In the genomic region with DNA sequence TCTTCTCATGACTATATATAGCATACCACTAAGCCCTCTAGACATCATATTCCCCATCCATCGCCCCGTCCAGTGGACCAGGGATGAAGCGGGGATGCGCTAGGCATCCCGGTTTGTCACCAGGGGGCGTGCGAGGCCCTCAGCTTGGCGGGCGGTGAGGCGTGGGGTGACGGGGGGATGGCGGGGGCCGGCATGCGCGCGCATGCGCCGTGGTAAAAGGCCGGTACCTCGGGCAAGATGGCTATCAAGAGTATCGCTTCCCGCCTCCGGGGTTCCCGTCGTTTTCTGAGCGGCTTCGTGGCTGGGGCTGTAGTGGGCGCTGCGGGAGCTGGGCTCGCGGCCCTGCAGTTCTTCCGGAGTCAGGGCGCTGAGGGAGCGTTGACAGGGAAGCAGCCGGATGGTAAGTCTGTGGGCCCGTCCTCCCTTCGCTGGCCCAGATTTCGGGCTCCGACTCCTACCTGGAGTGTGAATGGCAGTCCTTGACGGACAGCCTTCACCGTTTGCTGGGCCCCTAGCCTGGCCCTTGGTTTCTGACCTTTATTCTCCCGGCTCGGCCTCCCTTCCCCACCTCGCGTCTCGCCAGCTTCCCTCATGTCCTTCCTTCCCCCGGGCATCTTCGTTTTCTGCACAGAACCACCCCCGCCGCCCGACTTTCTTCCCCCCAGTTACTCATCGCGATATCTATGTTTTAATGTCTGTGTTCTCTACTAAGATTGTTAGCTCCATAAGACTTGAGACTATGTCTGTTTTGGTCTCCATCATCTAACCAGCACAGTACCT, we compare ENCODE assay signal across 8 cellular contexts. TPM values are rescaled to one million over a fixed set of nuclear protein-coding genes. Genes with fewer than 3 reads are reported as not detected.
DNase-seq lines count a peak whose midpoint lies in the region; ATAC-seq and TF ChIP-seq lines count a peak whose summit lies in the region.

Gene EXOG (plus strand): TSS at position 210 of the 780 bp plus-strand sequence. CDS start 28 bp downstream, at position 238.

- CTCF ChIA-PET in GM10248 (lab: Yijun Ruan, JAX): interaction anchor here (0.7 to 4.5 kb wide), 26 partner anchors 9 to 555 kb away, joined by 3 to 50 read pairs (median 4); partner anchors contain the start of gene XYLB
- CTCF ChIA-PET in activated naive CD4-positive, alpha-beta T cell treated with anti-CD3 and anti-CD28 coated beads, Interleukin-2, amount 10 ng/mL, durations not matched to agents 7 days and 5 days (lab: Charles Lee): interaction anchor here (0.6 to 4.4 kb wide), 21 partner anchors 11 to 522 kb away, joined by 3 to 23 read pairs (median 3); partner anchors contain the start of gene XYLB

- H3K27ac Mint-ChIP-seq in activated naive CD4-positive, alpha-beta T cell treated with anti-CD3 and anti-CD28 coated beads, Interleukin-2, amount 10 ng/mL, durations not matched to agents 7 days and 5 days: peak within 1 kb of the TSS; percentile 81

- no peaks in the 10 kb centered on the region for H3K9me3 ChIP-seq in SK-N-MC (ENCODE audit: low read depth, low read length)

- POLR2A ChIA-PET in GM10248 (lab: Yijun Ruan, JAX): interaction anchor here (0.7 kb wide), 1 partner anchor 17 kb away, joined by 3 read pairs; no protein-coding TSS in a partner anchor

- peak; percentile 92 for TF ChIP-seq CTCF in GM10248 (IDR thresholded peaks at IDR 0.05; ENCODE audit: control extremely low read depth, extremely low read depth, low read depth, missing control alignments)

- peak within 1 kb of the TSS; percentile 53 for H3K9ac ChIP-seq in SK-N-MC (ENCODE audit: insufficient read length)

- no peak within 1 kb of the TSS for H3K27ac ChIP-seq in SK-N-MC
- H3K27ac ChIP-seq in temporal lobe (ENCODE audit: low read depth, low read length): peak within 1 kb of the TSS; percentile 17

- no peaks in the 10 kb centered on the region for H3K9me3 Mint-ChIP-seq in activated naive CD4-positive, alpha-beta T cell treated with anti-CD3 and anti-CD28 coated beads, Interleukin-2, amount 10 ng/mL, durations not matched to agents 7 days and 5 days

- peak; percentile 91 for ATAC-seq in HG02571 (IDR thresholded peaks at IDR 0.05; ENCODE audit: unreplicated experiment)

- peak within 1 kb of the TSS; percentile 81 for H3K4me3 ChIP-seq in SK-N-MC

- H3K36me3 Mint-ChIP-seq in activated naive CD4-positive, alpha-beta T cell treated with anti-CD3 and anti-CD28 coated beads, Interleukin-2, amount 10 ng/mL, durations not matched to agents 7 days and 5 days: peaks cover 20% of the 10 kb centered on the region

- no peaks in the 10 kb centered on the region for H3K36me3 ChIP-seq in SK-N-MC (ENCODE audit: insufficient read depth, low read length)

- H3K4me1 Mint-ChIP-seq in activated naive CD4-positive, alpha-beta T cell treated with anti-CD3 and anti-CD28 coated beads, Interleukin-2, amount 10 ng/mL, durations not matched to agents 7 days and 5 days: peaks cover 27% of the 10 kb centered on the region

- H3K27me3 Mint-ChIP-seq in activated naive CD4-positive, alpha-beta T cell treated with anti-CD3 and anti-CD28 coated beads, Interleukin-2, amount 10 ng/mL, durations not matched to agents 7 days and 5 days: no peaks in the 10 kb centered on the region

- DNase-seq in GM10248 (ENCODE audit: extremely low spot score) (peak; percentile 99), NCI-H1048 (lab: John Stamatoyannopoulos, UW) (peak; percentile 68), SK-N-MC (ENCODE audit: low read depth, low spot score) (peak; percentile 12), globus pallidus (ENCODE audit: low spot score) (peak; percentile 93), occipital lobe (lab: John Stamatoyannopoulos, UW) (peak; percentile 93)
- peak; percentile 96 for DNase-seq in activated naive CD4-positive, alpha-beta T cell treated with anti-CD3 and anti-CD28 coated beads, Interleukin-2, amount 10 ng/mL, durations not matched to agents 7 days and 5 days

- peak within 1 kb of the TSS; percentile 94 for H3K4me3 Mint-ChIP-seq in activated naive CD4-positive, alpha-beta T cell treated with anti-CD3 and anti-CD28 coated beads, Interleukin-2, amount 10 ng/mL, durations not matched to agents 7 days and 5 days

RNA-seq across cellular contexts. Expression of gene EXOG, which starts in this region (rescaled TPM):
- total RNA-seq in occipital lobe (18.9 TPM), temporal lobe (15.0 TPM)

Comparison
In these comparisons a context has a peak if more than half of its experiments do, and no peak if none do; other contexts are left out.
1. DNase-seq: peak in every context shown above with its lines; median percentile 99 in GM10248; 96 in activated naive CD4-positive, alpha-beta T cell treated with anti-CD3 and anti-CD28 coated beads, Interleukin-2, amount 10 ng/mL, durations not matched to agents 7 days and 5 days; 93 in globus pallidus; 93 in occipital lobe; 68 in NCI-H1048; 12 in SK-N-MC.